Comparison of ENCODE assay signal across 17 cellular contexts in the genomic region with DNA sequence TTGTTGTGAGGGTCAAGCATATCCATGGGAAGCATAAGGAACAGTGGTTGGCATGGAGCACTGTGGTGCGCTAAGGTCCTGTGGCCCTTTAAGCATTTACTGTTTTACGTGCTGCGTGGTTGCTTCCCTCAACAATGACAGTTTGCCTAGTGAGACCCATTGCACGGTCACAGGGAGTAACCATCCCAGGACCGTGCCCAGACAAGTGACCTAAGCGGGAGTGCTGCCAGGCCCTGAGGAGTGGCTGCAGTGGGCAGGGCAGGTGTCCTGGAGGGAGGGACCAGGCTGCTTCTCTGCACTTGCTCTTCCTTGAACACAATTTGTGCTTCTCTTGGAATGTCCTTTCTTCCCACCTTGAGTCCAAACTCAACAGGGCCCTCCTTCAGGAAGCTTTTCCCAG.
A peak's percentile ranks its signal among the peaks of the same experiment; 100 is the strongest.
DNase-seq lines count a peak whose midpoint lies in the region; ATAC-seq and TF ChIP-seq lines count a peak whose summit lies in the region.
"Had no signal": no experiment of that assay in that cellular context is flagged by ENCODE, and none has a peak within 500 bp of the region (broad histone marks: within the 10 kb centered on the region; RNA-seq: fewer than 3 reads in every experiment).

No MANE protein-coding gene starts in this region.

- intact Hi-C loops in mucosa of descending colon (cut with DNase I, micrococcal nuclease), result no loop called here

- peak; percentile 16 for DNase-seq in RWPE2 (ENCODE audit: low spot score)
- no peak for DNase-seq in effector memory CD8-positive, alpha-beta T cell
- peak; percentile 89 to 92 (median 90) for DNase-seq in mucosa of descending colon
- DNase-seq in iPS-NIHi7 (ENCODE audit: extremely low spot score), result no peak
- DNase-seq in central memory CD4-positive, alpha-beta T cell, result no peak
- DNase-seq in NCI-H1694 treated with DMSO at 0.1 percent for 48 hours (lab: John Stamatoyannopoulos, UW), result no peak
- DNase-seq: activated naive CD8-positive, alpha-beta T cell treated with anti-CD3 and anti-CD28 coated beads, Interleukin-2, amount 50 U/mL, for 24 hours; Calu3; caudate nucleus; mesendoderm; NCI-H2107; NCI-H526; right lobe of liver; stimulated activated CD4-positive, alpha-beta T cell treated with anti-CD3 and anti-CD28 coated beads, Interleukin-2, amount 100 ng/mL, for 24 hours had no signal

- peak overlapping the region; percentile 87 to 94 for H3K27ac Mint-ChIP-seq in effector memory CD8-positive, alpha-beta T cell
- H3K27ac Mint-ChIP-seq: activated naive CD8-positive, alpha-beta T cell treated with anti-CD3 and anti-CD28 coated beads, Interleukin-2, amount 50 U/mL, for 24 hours had no signal

- no peak overlapping the region for H3K4me3 ChIP-seq in RWPE2 (ENCODE audit: severe bottlenecking)
- H3K4me3 ChIP-seq in mucosa of descending colon, result no peak overlapping the region
- H3K4me3 ChIP-seq in stomach smooth muscle (ENCODE audit: low read length in 2 of 2), result no peak overlapping the region
- H3K4me3 ChIP-seq: right lobe of liver, SJSA1 had no signal

- H3K27ac ChIP-seq in RWPE2 (ENCODE audit: poor library complexity, severe bottlenecking), result no peak overlapping the region
- peak overlapping the region; percentile 86 for H3K27ac ChIP-seq in stomach smooth muscle (ENCODE audit: low read length)
- H3K27ac ChIP-seq: right lobe of liver, SJSA1 had no signal

- peaks cover 72% of the 10 kb centered on the region for H3K36me3 Mint-ChIP-seq in effector memory CD8-positive, alpha-beta T cell (ENCODE audit: insufficient read depth)

- no peak for TF ChIP-seq CTCF in RWPE2 (IDR thresholded peaks at IDR 0.05; ENCODE audit: poor library complexity, severe bottlenecking)
- TF ChIP-seq CTCF in mucosa of descending colon (IDR thresholded peaks at IDR 0.05), result no peak

- H3K4me3 Mint-ChIP-seq in effector memory CD8-positive, alpha-beta T cell, result peak overlapping the region; percentile 79 to 89
- H3K4me3 Mint-ChIP-seq: activated naive CD8-positive, alpha-beta T cell treated with anti-CD3 and anti-CD28 coated beads, Interleukin-2, amount 50 U/mL, for 24 hours had no signal

- H3K9me3 Mint-ChIP-seq in effector memory CD8-positive, alpha-beta T cell, result no peaks in the 10 kb centered on the region
- H3K9me3 Mint-ChIP-seq: activated naive CD8-positive, alpha-beta T cell treated with anti-CD3 and anti-CD28 coated beads, Interleukin-2, amount 50 U/mL, for 24 hours had no signal

- H3K4me1 Mint-ChIP-seq in effector memory CD8-positive, alpha-beta T cell (ENCODE audit: low read depth in 2 of 2), result peaks cover 68 to 76% of the 10 kb centered on the region in 2 donors

- H3K27me3 ChIP-seq in RWPE2 (ENCODE audit: insufficient read depth, poor library complexity, severe bottlenecking), result no peaks in the 10 kb centered on the region
- H3K27me3 ChIP-seq in stomach smooth muscle (ENCODE audit: control insufficient read depth in 1 of 2, insufficient read depth in 2 of 2, low read length in 2 of 2), result no peaks in the 10 kb centered on the region
- H3K27me3 ChIP-seq: right lobe of liver, SJSA1 had no signal

- ATAC-seq in RWPE2 (ENCODE audit: low read depth) (no peak), mucosa of descending colon (peak; percentile 87), HG03025 (IDR thresholded peaks at IDR 0.05; ENCODE audit: low FRiP score, unreplicated experiment) (no peak)
- no peak for ATAC-seq in effector memory CD8-positive, alpha-beta T cell (replicated peaks)
- ATAC-seq: activated naive CD8-positive, alpha-beta T cell treated with anti-CD3 and anti-CD28 coated beads, Interleukin-2, amount 50 U/mL, for 24 hours had no signal

- H3K27me3 Mint-ChIP-seq in effector memory CD8-positive, alpha-beta T cell, result no peaks in the 10 kb centered on the region

- peak overlapping the region in 1 of 2 donors; percentile 36 for H3K9ac ChIP-seq in stomach smooth muscle (ENCODE audit: low read length in 2 of 2)

- H3K4me1 ChIP-seq in RWPE2 (ENCODE audit: insufficient read depth, poor library complexity, severe bottlenecking) (no peaks in the 10 kb centered on the region), mucosa of descending colon (ENCODE audit: low read depth) (peaks cover 44% of the 10 kb centered on the region), stomach smooth muscle (ENCODE audit: control insufficient read depth, insufficient read depth, low read length) (peaks cover 57% of the 10 kb centered on the region)
- H3K4me1 ChIP-seq: SJSA1 had no signal

- H3K9me3 ChIP-seq in RWPE2 (ENCODE audit: severe bottlenecking) (no peaks in the 10 kb centered on the region), mucosa of descending colon (no peaks in the 10 kb centered on the region), stomach smooth muscle (ENCODE audit: control insufficient read depth in 2 of 2, low read length in 2 of 2) (no peaks in the 10 kb centered on the region)
- H3K9me3 ChIP-seq: right lobe of liver, SJSA1 had no signal

- no peaks in the 10 kb centered on the region for H3K36me3 ChIP-seq in RWPE2 (ENCODE audit: low read depth)
- no peaks in the 10 kb centered on the region for H3K36me3 ChIP-seq in mucosa of descending colon (ENCODE audit: low read depth)
- peaks cover 34 to 43% of the 10 kb centered on the region in 2 donors for H3K36me3 ChIP-seq in stomach smooth muscle (ENCODE audit: control insufficient read depth in 2 of 2, insufficient read depth in 2 of 2, low read length in 2 of 2)
- H3K36me3 ChIP-seq: SJSA1 had no signal

Comparison
In these comparisons a context has a peak if more than half of its experiments do, and no peak if none do; other contexts are left out.
1. DNase-seq: peak in RWPE2 (single experiment) and mucosa of descending colon (3 of 3); none in effector memory CD8-positive, alpha-beta T cell (0 of 3), iPS-NIHi7 (single experiment), central memory CD4-positive, alpha-beta T cell (single experiment) and NCI-H1694 treated with DMSO at 0.1 percent for 48 hours (single experiment).